Comparison of ENCODE assay signal across 23 cellular contexts in the genomic region with DNA sequence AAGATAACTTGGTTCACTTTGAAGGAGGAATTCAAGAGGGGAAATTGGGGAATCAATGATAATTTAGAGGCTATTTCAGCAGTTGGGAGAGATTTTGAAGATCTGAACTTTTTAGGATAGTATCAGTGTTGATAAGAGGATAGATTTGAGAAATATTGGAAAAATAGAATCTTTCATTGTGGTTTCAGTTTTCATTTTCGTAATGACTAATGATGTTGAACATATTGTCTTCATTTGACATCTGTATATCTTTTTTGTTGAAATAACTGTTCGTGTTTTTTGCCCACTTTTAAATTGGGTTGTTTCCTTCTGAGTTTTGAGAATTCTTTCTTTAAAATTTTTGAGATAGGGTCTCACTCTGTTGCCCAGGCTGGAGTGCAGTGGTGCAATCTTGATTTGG.
"Had no signal": no experiment of that assay in that cellular context is flagged by ENCODE, and none has a peak within 500 bp of the region (broad histone marks: within the 10 kb centered on the region; RNA-seq: fewer than 3 reads in every experiment).

No MANE protein-coding gene starts in this region.

- DNase-seq: effector CD4-positive, alpha-beta T cell; foreskin melanocyte; head of caudate nucleus; left cardiac atrium; left ventricle myocardium superior; mesendoderm; naive B cell; occipital lobe; psoas muscle; retina; right lobe of liver; stimulated activated CD4-positive, alpha-beta T cell treated with anti-CD3 and anti-CD28 coated beads, Interleukin-4, amount 100 ng/mL, for 1 hour; stimulated activated CD8-positive, alpha-beta memory T cell treated with anti-CD3 and anti-CD28 coated beads, Interleukin-4, amount 100 ng/mL, for 48 hours; stimulated activated naive CD8-positive, alpha-beta T cell treated with anti-CD3 and anti-CD28 coated beads, Interleukin-15, Interleukin-2, amounts not matched to agents 100 U/mL and 50 U/mL, for 24 hours; thyroid gland had no signal

- H3K36me3 ChIP-seq: right lobe of liver, thyroid gland had no signal

- H3K9me3 Mint-ChIP-seq: naive B cell; stimulated activated effector memory CD8-positive, alpha-beta T cell treated with anti-CD3 and anti-CD28 coated beads, Interleukin-12 subunit alpha, Interleukin-12 subunit beta, amount 100 ng/mL, for 72 hours; type B pancreatic cell had no signal

- H3K4me2 ChIP-seq: hepatocyte had no signal

- H2AFZ ChIP-seq: hepatocyte had no signal

- H3K4me1 Mint-ChIP-seq: naive B cell, nephron had no signal

- H3K4me1 ChIP-seq: psoas muscle, suprapubic skin, thyroid gland had no signal

- H3K27ac Mint-ChIP-seq: naive B cell; nephron; stimulated activated effector memory CD8-positive, alpha-beta T cell treated with anti-CD3 and anti-CD28 coated beads, Interleukin-12 subunit alpha, Interleukin-12 subunit beta, amount 100 ng/mL, for 72 hours; type B pancreatic cell had no signal

- H3K27ac ChIP-seq: hepatocyte, psoas muscle, right lobe of liver, suprapubic skin, thyroid gland had no signal

- FAIRE-seq: kidney, urothelium cell line had no signal

- H3K79me2 ChIP-seq: hepatocyte had no signal

- ATAC-seq: left cardiac atrium; left ventricle myocardium superior; psoas muscle; right lobe of liver; stimulated activated effector memory CD8-positive, alpha-beta T cell treated with anti-CD3 and anti-CD28 coated beads, Interleukin-12 subunit alpha, Interleukin-12 subunit beta, amount 100 ng/mL, for 72 hours; stimulated activated naive CD8-positive, alpha-beta T cell treated with anti-CD3 and anti-CD28 coated beads, Interleukin-15, Interleukin-2, amounts not matched to agents 100 U/mL and 50 U/mL, for 24 hours had no signal

- H3K27me3 ChIP-seq: hepatocyte, right lobe of liver, suprapubic skin, thyroid gland had no signal

- H3K9me3 ChIP-seq: psoas muscle, right lobe of liver, suprapubic skin, thyroid gland had no signal

- H3K4me3 ChIP-seq: hepatocyte, lung, psoas muscle, right lobe of liver, suprapubic skin, thyroid gland had no signal

- H3K4me3 Mint-ChIP-seq: nephron; stimulated activated effector memory CD8-positive, alpha-beta T cell treated with anti-CD3 and anti-CD28 coated beads, Interleukin-12 subunit alpha, Interleukin-12 subunit beta, amount 100 ng/mL, for 72 hours; type B pancreatic cell had no signal

- H3K27me3 Mint-ChIP-seq: naive B cell, type B pancreatic cell had no signal
